Comparison of ENCODE assay signal across 22 cellular contexts in the genomic region with DNA sequence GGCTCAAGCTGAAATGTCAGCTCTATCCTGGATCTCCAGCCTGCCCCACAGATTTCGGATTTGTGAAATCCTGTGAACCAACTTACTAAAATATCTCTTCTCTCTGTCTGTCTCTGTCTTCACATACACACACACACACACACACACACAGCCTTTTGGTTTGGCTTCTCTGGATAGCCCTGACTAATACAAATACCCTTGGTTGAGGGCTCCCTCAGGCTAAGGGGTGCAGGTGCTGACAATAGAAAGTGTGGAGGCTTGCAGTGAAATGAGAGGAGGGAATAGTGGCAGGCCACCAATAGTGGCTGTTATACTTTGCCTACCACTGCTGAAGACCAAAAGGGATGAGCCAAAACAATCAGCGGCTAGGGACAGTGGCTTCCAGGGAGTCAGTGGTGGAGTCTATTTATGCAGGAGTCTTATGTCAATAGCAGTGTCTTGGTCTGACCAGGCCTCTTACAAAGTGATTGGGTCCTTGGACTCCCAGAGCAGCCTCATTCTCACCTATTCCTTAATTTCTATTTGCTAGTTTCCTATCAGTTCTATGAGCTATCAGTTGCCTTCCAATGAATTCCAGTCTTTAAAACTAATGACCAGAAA.
DNase-seq lines count a peak whose midpoint lies in the region; ATAC-seq and TF ChIP-seq lines count a peak whose summit lies in the region.
"Had no signal": no experiment of that assay in that cellular context is flagged by ENCODE, and none has a peak within 500 bp of the region (broad histone marks: within the 10 kb centered on the region; RNA-seq: fewer than 3 reads in every experiment).

No MANE protein-coding gene starts in this region.

- no peak for TF ChIP-seq POLR2A in adrenal gland (IDR thresholded peaks at IDR 0.05)

- H3K4me3 ChIP-seq in neural progenitor cell, result peak overlapping the region; percentile 48
- H3K4me3 ChIP-seq in adrenal gland, result no peak overlapping the region
- H3K4me3 ChIP-seq: BLaER1, psoas muscle had no signal

- H3K36me3 Mint-ChIP-seq in endothelial cell (ENCODE audit: low read depth, unreplicated experiment) (no peaks in the 10 kb centered on the region), neural progenitor cell (no peaks in the 10 kb centered on the region)
- H3K36me3 Mint-ChIP-seq: memory B cell had no signal

- H3K9ac ChIP-seq in neural progenitor cell, result no peak overlapping the region
- H3K9ac ChIP-seq: BLaER1 had no signal

- no peaks in the 10 kb centered on the region for H3F3A ChIP-seq in neural progenitor cell (ENCODE audit: low read depth)

- H3K36me3 ChIP-seq in neural progenitor cell, result no peaks in the 10 kb centered on the region
- no peaks in the 10 kb centered on the region for H3K36me3 ChIP-seq in adrenal gland (replicated peaks in 1 of 2)
- H3K36me3 ChIP-seq: BLaER1 had no signal

- no peaks in the 10 kb centered on the region for H4K20me1 ChIP-seq in neural progenitor cell (ENCODE audit: low read depth)
- H4K20me1 ChIP-seq: BLaER1 had no signal

- 82 to 100% (median 89%) methylated on average over 2 of the region's 2 CpGs for WGBS in adrenal gland, 4 donors

- peak; percentile 21 to 24 for ATAC-seq in activated CD4-positive, CD25-positive, alpha-beta regulatory T cell treated with anti-CD3 and anti-CD28 coated beads, Interleukin-2, amount 50 U/mL, for 24 hours
- no peak for ATAC-seq in HG03025 (IDR thresholded peaks at IDR 0.05; ENCODE audit: low FRiP score, unreplicated experiment)
- ATAC-seq: naive thymus-derived CD8-positive, alpha-beta T cell; Right ventricle myocardium inferior had no signal

- H3K27me3 Mint-ChIP-seq in endothelial cell (ENCODE audit: unreplicated experiment) (peaks cover 4% of the 10 kb centered on the region), neural progenitor cell (ENCODE audit: insufficient read depth, low read depth) (no peaks in the 10 kb centered on the region)
- H3K27me3 Mint-ChIP-seq: memory B cell had no signal

- H2AFZ ChIP-seq in neural progenitor cell (replicated peaks), result no peak overlapping the region

- H3K27ac Mint-ChIP-seq in endothelial cell (ENCODE audit: unreplicated experiment), result no peak overlapping the region
- no peak overlapping the region for H3K27ac Mint-ChIP-seq in neural progenitor cell
- H3K27ac Mint-ChIP-seq: activated naive CD4-positive, alpha-beta T cell treated with anti-CD3 and anti-CD28 coated beads, Interleukin-2, amount 50 U/mL, for 24 hours; memory B cell; naive thymus-derived CD8-positive, alpha-beta T cell had no signal

- H3K79me2 ChIP-seq in neural progenitor cell (ENCODE audit: low read depth), result peaks cover 12% of the 10 kb centered on the region

- H3K27ac ChIP-seq in neural progenitor cell, result no peak overlapping the region
- H3K27ac ChIP-seq in adrenal gland, result no peak overlapping the region
- H3K27ac ChIP-seq: BLaER1, psoas muscle had no signal

- H3K4me1 Mint-ChIP-seq in endothelial cell (ENCODE audit: unreplicated experiment) (no peaks in the 10 kb centered on the region), neural progenitor cell (peaks cover 6% of the 10 kb centered on the region)
- H3K4me1 Mint-ChIP-seq: activated naive CD4-positive, alpha-beta T cell treated with anti-CD3 and anti-CD28 coated beads, Interleukin-2, amount 50 U/mL, for 24 hours; memory B cell; naive thymus-derived CD8-positive, alpha-beta T cell had no signal

- H3K4me1 ChIP-seq in neural progenitor cell (peaks cover 14% of the 10 kb centered on the region), adrenal gland (replicated peaks in 1 of 2) (no peaks in the 10 kb centered on the region)
- H3K4me1 ChIP-seq: BLaER1, psoas muscle had no signal

- peak overlapping the region; percentile 61 for H3K4me3 Mint-ChIP-seq in endothelial cell (ENCODE audit: unreplicated experiment)
- no peak overlapping the region for H3K4me3 Mint-ChIP-seq in neural progenitor cell
- H3K4me3 Mint-ChIP-seq: activated naive CD4-positive, alpha-beta T cell treated with anti-CD3 and anti-CD28 coated beads, Interleukin-2, amount 50 U/mL, for 24 hours; memory B cell; naive thymus-derived CD8-positive, alpha-beta T cell had no signal

- intact Hi-C loops in adrenal gland (cut with DNase I), result no loop called here
- intact Hi-C loops in posterior vena cava (cut with DNase I), result no loop called here

- no peaks in the 10 kb centered on the region for H3K9me3 Mint-ChIP-seq in endothelial cell (ENCODE audit: unreplicated experiment)
- H3K9me3 Mint-ChIP-seq in neural progenitor cell, result peaks cover 6% of the 10 kb centered on the region
- H3K9me3 Mint-ChIP-seq: activated naive CD4-positive, alpha-beta T cell treated with anti-CD3 and anti-CD28 coated beads, Interleukin-2, amount 50 U/mL, for 24 hours had no signal

- TF ChIP-seq CTCF in endothelial cell (IDR thresholded peaks at IDR 0.05; ENCODE audit: unreplicated experiment), result no peak
- TF ChIP-seq CTCF in neural progenitor cell (IDR thresholded peaks at IDR 0.05), result no peak
- TF ChIP-seq CTCF in adrenal gland (IDR thresholded peaks at IDR 0.05), result no peak

- H3K9me3 ChIP-seq in neural progenitor cell (ENCODE audit: low read depth), result no peaks in the 10 kb centered on the region
- no peaks in the 10 kb centered on the region for H3K9me3 ChIP-seq in adrenal gland (replicated peaks in 1 of 3)
- H3K9me3 ChIP-seq: BLaER1, psoas muscle had no signal

- H3K4me2 ChIP-seq in neural progenitor cell, result peak overlapping the region; percentile 73
- H3K4me2 ChIP-seq: BLaER1 had no signal

- H3K27me3 ChIP-seq in neural progenitor cell (no peaks in the 10 kb centered on the region), adrenal gland (no peaks in the 10 kb centered on the region)
- H3K27me3 ChIP-seq: BLaER1 had no signal

- DNase-seq in activated CD4-positive, CD25-positive, alpha-beta regulatory T cell treated with anti-CD3 and anti-CD28 coated beads, Interleukin-2, amount 50 U/mL, for 72 hours, result no peak
- DNase-seq in NCI-H748 (lab: John Stamatoyannopoulos, UW; ENCODE audit: unreplicated experiment), result peak; percentile 30
- no peak for DNase-seq in endothelial cell (ENCODE audit: low spot score)
- no peak for DNase-seq in neural progenitor cell (ENCODE audit: low spot score)
- no peak for DNase-seq in adrenal gland
- no peak for DNase-seq in posterior vena cava (ENCODE audit: low spot score)
- DNase-seq: activated CD4-positive, alpha-beta T cell treated with anti-CD3 and anti-CD28 coated beads, Interleukin-2, amount 50 U/mL, for 48 hours; DMS 273 treated with DMSO at 0.1 percent for 48 hours; H7; naive thymus-derived CD8-positive, alpha-beta T cell; NCI-H2227 treated with DMSO at 0.1 percent for 48 hours; NK-92 treated with Interleukin-12 subunit alpha and Interleukin-12 subunit beta, amount 100 ng/mL, for 24 hours; psoas muscle; small intestine; stimulated activated CD4-positive, alpha-beta T cell treated with anti-CD3 and anti-CD28 coated beads, Interleukin-4, amount 100 ng/mL, for 24 hours; substantia nigra had no signal
